In genomic region chr20:37527638-37528441, GRCh38 we compare ENCODE assay signal across 8 cellular contexts. TPM values are rescaled to one million over a fixed set of nuclear protein-coding genes. Genes with fewer than 3 reads are reported as not detected.
DNase-seq lines count a peak whose midpoint lies in the region; ATAC-seq, FAIRE-seq and TF ChIP-seq lines count a peak whose summit lies in the region.

BLCAP (minus strand) TSS chr20:37527876; CDS start chr20:37519174, 8,702 bp downstream.

- H3K4ac ChIP-seq in IMR-90 (ENCODE audit: low read depth, low read length) = peak within 1 kb of the TSS; percentile 97

- H3K18ac ChIP-seq in IMR-90 (ENCODE audit: low read depth, low read length) = peak within 1 kb of the TSS; percentile 73

- H3K4me2 ChIP-seq in IMR-90 (ENCODE audit: low read depth, low read length) = peak within 1 kb of the TSS; percentile 92
- peak within 1 kb of the TSS; percentile 86 for H3K4me2 ChIP-seq in OCI-LY3 (ENCODE audit: low read length)
- H3K4me2 ChIP-seq in endothelial cell of umbilical vein (ENCODE audit: insufficient read depth, low read length) = peak within 1 kb of the TSS; percentile 96

- peak; percentile 92 for FAIRE-seq in endothelial cell of umbilical vein (lab: Jason Lieb, UNC)

- H3K9ac ChIP-seq in IMR-90 (ENCODE audit: low read depth, low read length) = peak within 1 kb of the TSS; percentile 92
- H3K9ac ChIP-seq in OCI-LY3 (ENCODE audit: low read length) = peak within 1 kb of the TSS; percentile 75
- peak within 1 kb of the TSS; percentile 98 for H3K9ac ChIP-seq in endothelial cell of umbilical vein (replicated peaks; ENCODE audit: extremely low read depth, insufficient read depth, low read length)

- H2BK20ac ChIP-seq in IMR-90 (ENCODE audit: low read depth, low read length) = peak within 1 kb of the TSS; percentile 95

- DNase-seq in COR-L47 (lab: John Stamatoyannopoulos, UW) (peak; percentile 89), IMR-90 (peak; percentile 78), activated T-cell treated with anti-CD3 and anti-CD28 coated beads for 1 hour (ENCODE audit: low read depth) (peak; percentile 90), endothelial cell of umbilical vein (ENCODE audit: low read depth, low spot score) (peak; percentile 87), middle frontal gyrus (ENCODE audit: extremely low spot score, low spot score) (peak; percentile 70)
- peak; percentile 76 to 84 for DNase-seq in stimulated activated CD8-positive, alpha-beta memory T cell treated with anti-CD3 and anti-CD28 coated beads, Interleukin-2, amount 100 ng/mL, for 1 hour (ENCODE audit: low read depth in 2 of 2)

- H3K79me2 ChIP-seq in OCI-LY3 (ENCODE audit: low read length) (peaks cover 42% of the 10 kb centered on the region), endothelial cell of umbilical vein (ENCODE audit: control insufficient read depth, insufficient read depth, low read length) (peaks cover 46% of the 10 kb centered on the region)

- 1% methylated on average over 26 of the region's 62 CpGs; no CpG with 5 or more reads in 1 of the 2 experiments for WGBS in IMR-90 (ENCODE audit: extremely low coverage in 2 of 2, insufficient read length in 1 of 2), 2 experiments

- H2BK5ac ChIP-seq in IMR-90 (ENCODE audit: low read depth, low read length, poor library complexity, severe bottlenecking) = peak within 1 kb of the TSS; percentile 90

- peak within 1 kb of the TSS; percentile 99 for H4K91ac ChIP-seq in IMR-90 (ENCODE audit: insufficient read depth, low read depth, low read length)

- H3K9me3 ChIP-seq in IMR-90 (ENCODE audit: control insufficient read depth, insufficient read depth, low read length) (no peaks in the 10 kb centered on the region), OCI-LY3 (ENCODE audit: insufficient read depth, low read length) (no peaks in the 10 kb centered on the region), endothelial cell of umbilical vein (replicated peaks; ENCODE audit: control insufficient read depth, insufficient read depth, low read length) (no peaks in the 10 kb centered on the region)

- H3K36me3 ChIP-seq in IMR-90 (ENCODE audit: control insufficient read depth, insufficient read depth, low read length) (no peaks in the 10 kb centered on the region; the same call in 1 of the 2 replicates), OCI-LY3 (replicated peaks; ENCODE audit: low read depth, low read length) (no peaks in the 10 kb centered on the region), endothelial cell of umbilical vein (ENCODE audit: control insufficient read depth in 2 of 2, extremely low read depth in 1 of 2, insufficient read depth in 2 of 2, low read length in 2 of 2) (peaks cover 0 to 1% of the 10 kb centered on the region in 2 experiments)

- peak within 1 kb of the TSS; percentile 99 for H3K14ac ChIP-seq in IMR-90 (replicated peaks; ENCODE audit: low read depth, low read length)

- H3K9me1 ChIP-seq in IMR-90 (ENCODE audit: insufficient read depth, low read length) (peaks cover 19% of the 10 kb centered on the region), endothelial cell of umbilical vein (replicated peaks; ENCODE audit: control insufficient read depth, extremely low read depth, insufficient read depth, low read length) (no peaks in the 10 kb centered on the region)

- intact Hi-C loops in IMR-90 (cut with micrococcal nuclease) = loop anchor here (2.0 to 5.0 kb wide), 2 partner anchors 121 to 143 kb away; no protein-coding TSS in a partner anchor
- intact Hi-C loops in endothelial cell of umbilical vein (cut with micrococcal nuclease) = loop anchor here (1.0 to 2.0 kb wide), 2 partner anchors 9 to 145 kb away; no protein-coding TSS in a partner anchor

- peak; percentile 72 for TF ChIP-seq POLR2A in IMR-90 (IDR thresholded peaks at IDR 0.05; ENCODE audit: low read depth, low read length)
- peak; percentile 95 for TF ChIP-seq POLR2A in endothelial cell of umbilical vein (IDR thresholded peaks at IDR 0.05; ENCODE audit: low read depth, low read length)

- BruUV-seq in IMR-90 (replicated peaks; lab: Mats Ljungman, UMichigan) (no TSS peak), endothelial cell of umbilical vein (replicated peaks; lab: Mats Ljungman, UMichigan) (TSS peak; percentile 97)

- H3K4me1 ChIP-seq in IMR-90 (ENCODE audit: control insufficient read depth, insufficient read depth, low read length) (peaks cover 11% of the 10 kb centered on the region), OCI-LY3 (ENCODE audit: low read length) (peaks cover 22% of the 10 kb centered on the region), endothelial cell of umbilical vein (ENCODE audit: control insufficient read depth, extremely low read depth, insufficient read depth, low read length) (peaks cover 25% of the 10 kb centered on the region)

- peak within 1 kb of the TSS; percentile 96 for H2BK15ac ChIP-seq in IMR-90 (ENCODE audit: low read depth, low read length)

- peak within 1 kb of the TSS; percentile 98 for H2BK120ac ChIP-seq in IMR-90 (ENCODE audit: low read depth, low read length)

- H4K20me1 ChIP-seq in IMR-90 (ENCODE audit: insufficient read depth, low read length) (peaks cover 41% of the 10 kb centered on the region), OCI-LY3 (ENCODE audit: insufficient read depth, low read length) (peaks cover 12% of the 10 kb centered on the region; the same call in 1 of the 2 replicates), endothelial cell of umbilical vein (replicated peaks; ENCODE audit: control insufficient read depth, extremely low read depth, insufficient read depth, low read length) (peaks cover 3% of the 10 kb centered on the region)

- H3K56ac ChIP-seq in IMR-90 (ENCODE audit: extremely low read depth, insufficient read depth, low read length) = peak within 1 kb of the TSS; percentile 99

- in situ Hi-C loops in IMR-90 (cut with MboI; ENCODE audit: low sequenced_read_pairs) = loop anchor here (5.0 kb wide), 1 partner anchor 136 kb away; no protein-coding TSS in a partner anchor

- peak within 1 kb of the TSS; percentile 99 for H2AK9ac ChIP-seq in IMR-90 (replicated peaks; ENCODE audit: low read depth, low read length, poor library complexity)

- H2AFZ ChIP-seq in IMR-90 (replicated peaks; ENCODE audit: low read length, poor library complexity) = peak within 1 kb of the TSS; percentile 96
- peak within 1 kb of the TSS; percentile 66 for H2AFZ ChIP-seq in OCI-LY3 (ENCODE audit: low read depth, low read length)
- peak within 1 kb of the TSS; percentile 89 for H2AFZ ChIP-seq in endothelial cell of umbilical vein (ENCODE audit: low read depth, low read length)

- CTCF ChIA-PET in IMR-90 (lab: Yijun Ruan, JAX) (no interaction called here), endothelial cell of umbilical vein (lab: Charles Lee) (interaction anchor here (0.7 to 1.5 kb wide), 5 partner anchors 11 to 332 kb away, joined by 3 to 6 read pairs (median 3); no protein-coding TSS in a partner anchor)

- peak within 1 kb of the TSS; percentile 96 for H3K23ac ChIP-seq in IMR-90 (ENCODE audit: low read depth, low read length)

- no peaks in the 10 kb centered on the region for H3K27me3 ChIP-seq in IMR-90 (ENCODE audit: control insufficient read depth, insufficient read depth, low read length)
- H3K27me3 ChIP-seq in OCI-LY3 (ENCODE audit: low read depth, low read length) = no peaks in the 10 kb centered on the region
- no peaks in the 10 kb centered on the region for H3K27me3 ChIP-seq in endothelial cell of umbilical vein (ENCODE audit: control insufficient read depth in 2 of 2, insufficient read depth in 2 of 2, low read length in 2 of 2)

- H3K4me3 ChIP-seq in IMR-90 (ENCODE audit: insufficient read depth, low read depth, low read length) (peak within 1 kb of the TSS; percentile 80), OCI-LY3 (ENCODE audit: low read length) (peak within 1 kb of the TSS; percentile 80), endothelial cell of umbilical vein (replicated peaks in 1 of 3; ENCODE audit: insufficient read depth in 1 of 3, low read depth in 1 of 3, low read length in 3 of 3) (peak within 1 kb of the TSS; percentile 69 to 96 (median 94))

- peak; percentile 78 for ATAC-seq in GM21447 (IDR thresholded peaks at IDR 0.05; ENCODE audit: unreplicated experiment)
- ATAC-seq in IMR-90 (ENCODE audit: low read depth) = peak; percentile 91

- POLR2A ChIA-PET in IMR-90 (lab: Charles Lee; ENCODE audit: unreplicated experiment) (no interaction called here), endothelial cell of umbilical vein (lab: Charles Lee) (no interaction called here)

- no peak for TF ChIP-seq CTCF in IMR-90 (conservative IDR thresholded peaks at IDR 0.05; ENCODE audit: low read depth, low read length)
- TF ChIP-seq CTCF in OCI-LY3 (IDR thresholded peaks at IDR 0.05; ENCODE audit: low read depth, low read length) = no peak
- no peak for TF ChIP-seq CTCF in endothelial cell of umbilical vein (IDR thresholded peaks at IDR 0.05; ENCODE audit: extremely low read depth in 1 of 2, insufficient read depth in 1 of 2, low read depth in 1 of 2, low read length in 2 of 2)

- TF ChIP-seq RAD21 in IMR-90 (IDR thresholded peaks at IDR 0.05; ENCODE audit: low read length) = no peak

- H3K27ac ChIP-seq in IMR-90 (ENCODE audit: insufficient read depth, low read length) (peak within 1 kb of the TSS; percentile 87), OCI-LY3 (ENCODE audit: low read length) (peak within 1 kb of the TSS; percentile 64), endothelial cell of umbilical vein (ENCODE audit: insufficient read depth, low read depth, low read length) (peak within 1 kb of the TSS; percentile 99)

- dilution Hi-C loops in IMR-90 (cut with HindIII; ENCODE audit: low sequenced_read_pairs, unreplicated experiment) (no loop called here), endothelial cell of umbilical vein (cut with MboI; ENCODE audit: extremely low pct_ligation_motif_present, low sequenced_read_pairs) (no loop called here)

- peaks cover 19 to 57% of the 10 kb centered on the region in 2 experiments for H3K79me1 ChIP-seq in IMR-90 (ENCODE audit: low read depth in 1 of 2, low read length in 2 of 2)

- H2AK5ac ChIP-seq in IMR-90 (ENCODE audit: low read depth, low read length) = peak within 1 kb of the TSS; percentile 86

- H4K8ac ChIP-seq in IMR-90 (ENCODE audit: low read depth in 2 of 2, low read length in 2 of 2) = peak within 1 kb of the TSS; percentile 94 to 97

- H4K5ac ChIP-seq in IMR-90 (ENCODE audit: low read depth, low read length) = peak within 1 kb of the TSS; percentile 88

RNA-seq across cellular contexts. Expression of gene BLCAP, which starts in this region (rescaled TPM):
- 17.7 and 23.3 TPM in 2 replicates for total RNA-seq in IMR-90 (2012; rRNA removed)
- polyA plus RNA-seq in IMR-90 (2012; rRNA removed) = 65.6 and 67.3 TPM in 2 replicates
- 46.2 and 50.5 TPM in 2 replicates for polyA plus RNA-seq in IMR-90 (2012; cell fraction: cytosol; rRNA removed)
- polyA plus RNA-seq in IMR-90 (2012; cell fraction: nucleus; rRNA removed; ENCODE audit: low replicate concordance) = 35.5 and 80.8 TPM in 2 replicates
- total RNA-seq in endothelial cell of umbilical vein = 74.1 and 90.3 TPM in 2 replicates
- polyA plus RNA-seq in endothelial cell of umbilical vein = 178 and 196 TPM in 2 replicates
- polyA plus RNA-seq in endothelial cell of umbilical vein (2011; cell fraction: cytosol; rRNA removed) = 107 and 117 TPM in 2 replicates
- 144 and 154 TPM in 2 replicates for polyA plus RNA-seq in endothelial cell of umbilical vein (2011; cell fraction: nucleus; rRNA removed)
- 93.2 and 96.6 TPM in 2 replicates for polyA plus RNA-seq in endothelial cell of umbilical vein (2012)
- 213 and 238 TPM in 2 replicates for polyA minus RNA-seq in endothelial cell of umbilical vein
- 40.9 TPM for polyA minus RNA-seq in endothelial cell of umbilical vein (2011; cell fraction: cytosol; rRNA and poly(A)+ RNA removed)
- polyA minus RNA-seq in endothelial cell of umbilical vein (2011; cell fraction: nucleus; rRNA and poly(A)+ RNA removed) = 93.9 and 96.3 TPM in 2 replicates

Comparison
In these comparisons a context has a peak if more than half of its experiments do, and no peak if none do; other contexts are left out.
1. Peak in every context shown above with its lines: DNase-seq, ATAC-seq, H3K4me3 ChIP-seq and H3K27ac ChIP-seq.